In the genomic region with DNA sequence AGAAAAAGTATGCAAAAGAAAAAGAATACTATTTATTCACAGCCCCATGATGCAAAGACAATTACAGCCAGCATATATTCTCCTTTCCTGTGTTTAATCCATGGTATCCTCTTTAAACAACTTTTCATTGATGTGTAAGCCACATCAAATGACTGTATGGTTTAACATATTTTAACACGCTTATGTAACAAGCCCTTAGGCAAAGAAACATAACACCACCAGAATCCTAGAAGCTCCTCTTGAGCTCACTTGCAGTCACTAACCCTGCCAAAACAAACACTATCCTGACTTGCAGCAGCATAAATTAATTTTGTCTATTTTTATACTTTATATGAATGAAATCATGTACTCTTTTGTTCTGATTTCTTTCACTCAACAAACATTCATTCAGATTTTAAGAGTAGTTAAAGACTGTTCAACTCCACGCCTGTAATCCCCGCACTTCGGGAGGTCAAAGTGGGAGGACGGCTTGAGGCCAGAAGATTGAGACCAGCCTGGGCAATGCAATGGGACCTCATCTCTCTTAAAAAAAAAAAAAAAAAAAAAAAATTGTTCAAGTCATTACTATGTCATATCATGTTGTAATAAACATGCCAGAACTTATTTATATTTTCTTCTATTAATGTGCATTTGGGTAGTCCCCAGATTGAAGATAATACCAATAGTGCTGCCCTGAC, we compare ENCODE assay signal across 2 cellular contexts.
TF ChIP-seq lines count a peak whose summit lies in the region.

No MANE protein-coding gene starts in this region.

TF ChIP-seq in HEK293, 187 proteins besides CTCF, POLR2A, EP300 and RAD21 (continued from another document and continues in another):
- TF ChIP-seq, protein P1, sequence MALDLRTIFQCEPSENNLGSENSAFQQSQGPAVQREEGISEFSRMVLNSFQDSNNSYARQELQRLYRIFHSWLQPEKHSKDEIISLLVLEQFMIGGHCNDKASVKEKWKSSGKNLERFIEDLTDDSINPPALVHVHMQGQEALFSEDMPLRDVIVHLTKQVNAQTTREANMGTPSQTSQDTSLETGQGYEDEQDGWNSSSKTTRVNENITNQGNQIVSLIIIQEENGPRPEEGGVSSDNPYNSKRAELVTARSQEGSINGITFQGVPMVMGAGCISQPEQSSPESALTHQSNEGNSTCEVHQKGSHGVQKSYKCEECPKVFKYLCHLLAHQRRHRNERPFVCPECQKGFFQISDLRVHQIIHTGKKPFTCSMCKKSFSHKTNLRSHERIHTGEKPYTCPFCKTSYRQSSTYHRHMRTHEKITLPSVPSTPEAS (tag by site-specific recombination; IDR thresholded peaks at IDR 0.05) = peak; percentile 83
- TF ChIP-seq BCL11A (tag by site-specific recombination; IDR thresholded peaks at IDR 0.05; ENCODE audit: low read depth) (peak; percentile 76; the same call in 1 of the 2 replicates), ZNF366 (tag by site-specific recombination; conservative IDR thresholded peaks at IDR 0.05) (peak; percentile 85), ZNF24 (tag by site-specific recombination; IDR thresholded peaks at IDR 0.05) (peak; percentile 48; the same call in 1 of the 2 replicates), ZNF2 (tag by site-specific recombination; IDR thresholded peaks at IDR 0.05) (0 out of 2 replicates have a peak, but pooled peaks have one; percentile 55), ZNF830 (tag by site-specific recombination; IDR thresholded peaks at IDR 0.05; ENCODE audit: low read depth) (no peak), ZSCAN16 (tag by site-specific recombination; IDR thresholded peaks at IDR 0.05) (no peak)
- TF ChIP-seq, protein P2, sequence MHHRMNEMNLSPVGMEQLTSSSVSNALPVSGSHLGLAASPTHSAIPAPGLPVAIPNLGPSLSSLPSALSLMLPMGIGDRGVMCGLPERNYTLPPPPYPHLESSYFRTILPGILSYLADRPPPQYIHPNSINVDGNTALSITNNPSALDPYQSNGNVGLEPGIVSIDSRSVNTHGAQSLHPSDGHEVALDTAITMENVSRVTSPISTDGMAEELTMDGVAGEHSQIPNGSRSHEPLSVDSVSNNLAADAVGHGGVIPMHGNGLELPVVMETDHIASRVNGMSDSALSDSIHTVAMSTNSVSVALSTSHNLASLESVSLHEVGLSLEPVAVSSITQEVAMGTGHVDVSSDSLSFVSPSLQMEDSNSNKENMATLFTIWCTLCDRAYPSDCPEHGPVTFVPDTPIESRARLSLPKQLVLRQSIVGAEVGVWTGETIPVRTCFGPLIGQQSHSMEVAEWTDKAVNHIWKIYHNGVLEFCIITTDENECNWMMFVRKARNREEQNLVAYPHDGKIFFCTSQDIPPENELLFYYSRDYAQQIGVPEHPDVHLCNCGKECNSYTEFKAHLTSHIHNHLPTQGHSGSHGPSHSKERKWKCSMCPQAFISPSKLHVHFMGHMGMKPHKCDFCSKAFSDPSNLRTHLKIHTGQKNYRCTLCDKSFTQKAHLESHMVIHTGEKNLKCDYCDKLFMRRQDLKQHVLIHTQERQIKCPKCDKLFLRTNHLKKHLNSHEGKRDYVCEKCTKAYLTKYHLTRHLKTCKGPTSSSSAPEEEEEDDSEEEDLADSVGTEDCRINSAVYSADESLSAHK (tag by site-specific recombination; IDR thresholded peaks at IDR 0.05) = peak; percentile 59; the same call in 1 of the 2 replicates
- TF ChIP-seq, protein P3, sequence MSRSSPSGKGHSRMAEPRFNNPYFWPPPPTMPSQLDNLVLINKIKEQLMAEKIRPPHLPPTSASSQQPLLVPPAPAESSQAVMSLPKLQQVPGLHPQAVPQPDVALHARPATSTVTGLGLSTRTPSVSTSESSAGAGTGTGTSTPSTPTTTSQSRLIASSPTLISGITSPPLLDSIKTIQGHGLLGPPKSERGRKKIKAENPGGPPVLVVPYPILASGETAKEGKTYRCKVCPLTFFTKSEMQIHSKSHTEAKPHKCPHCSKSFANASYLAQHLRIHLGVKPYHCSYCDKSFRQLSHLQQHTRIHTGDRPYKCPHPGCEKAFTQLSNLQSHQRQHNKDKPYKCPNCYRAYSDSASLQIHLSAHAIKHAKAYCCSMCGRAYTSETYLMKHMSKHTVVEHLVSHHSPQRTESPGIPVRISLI (tag by site-specific recombination; IDR thresholded peaks at IDR 0.05) = peak; percentile 81
- TF ChIP-seq, protein P4, sequence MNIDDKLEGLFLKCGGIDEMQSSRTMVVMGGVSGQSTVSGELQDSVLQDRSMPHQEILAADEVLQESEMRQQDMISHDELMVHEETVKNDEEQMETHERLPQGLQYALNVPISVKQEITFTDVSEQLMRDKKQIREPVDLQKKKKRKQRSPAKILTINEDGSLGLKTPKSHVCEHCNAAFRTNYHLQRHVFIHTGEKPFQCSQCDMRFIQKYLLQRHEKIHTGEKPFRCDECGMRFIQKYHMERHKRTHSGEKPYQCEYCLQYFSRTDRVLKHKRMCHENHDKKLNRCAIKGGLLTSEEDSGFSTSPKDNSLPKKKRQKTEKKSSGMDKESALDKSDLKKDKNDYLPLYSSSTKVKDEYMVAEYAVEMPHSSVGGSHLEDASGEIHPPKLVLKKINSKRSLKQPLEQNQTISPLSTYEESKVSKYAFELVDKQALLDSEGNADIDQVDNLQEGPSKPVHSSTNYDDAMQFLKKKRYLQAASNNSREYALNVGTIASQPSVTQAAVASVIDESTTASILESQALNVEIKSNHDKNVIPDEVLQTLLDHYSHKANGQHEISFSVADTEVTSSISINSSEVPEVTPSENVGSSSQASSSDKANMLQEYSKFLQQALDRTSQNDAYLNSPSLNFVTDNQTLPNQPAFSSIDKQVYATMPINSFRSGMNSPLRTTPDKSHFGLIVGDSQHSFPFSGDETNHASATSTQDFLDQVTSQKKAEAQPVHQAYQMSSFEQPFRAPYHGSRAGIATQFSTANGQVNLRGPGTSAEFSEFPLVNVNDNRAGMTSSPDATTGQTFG (tag by site-specific recombination; IDR thresholded peaks at IDR 0.05; ENCODE audit: borderline replicate concordance) = no peak

TF ChIP-seq in GM23338, 12 proteins besides CTCF, POLR2A, EP300 and RAD21 (continued from another document):
- TF ChIP-seq, protein P5, sequence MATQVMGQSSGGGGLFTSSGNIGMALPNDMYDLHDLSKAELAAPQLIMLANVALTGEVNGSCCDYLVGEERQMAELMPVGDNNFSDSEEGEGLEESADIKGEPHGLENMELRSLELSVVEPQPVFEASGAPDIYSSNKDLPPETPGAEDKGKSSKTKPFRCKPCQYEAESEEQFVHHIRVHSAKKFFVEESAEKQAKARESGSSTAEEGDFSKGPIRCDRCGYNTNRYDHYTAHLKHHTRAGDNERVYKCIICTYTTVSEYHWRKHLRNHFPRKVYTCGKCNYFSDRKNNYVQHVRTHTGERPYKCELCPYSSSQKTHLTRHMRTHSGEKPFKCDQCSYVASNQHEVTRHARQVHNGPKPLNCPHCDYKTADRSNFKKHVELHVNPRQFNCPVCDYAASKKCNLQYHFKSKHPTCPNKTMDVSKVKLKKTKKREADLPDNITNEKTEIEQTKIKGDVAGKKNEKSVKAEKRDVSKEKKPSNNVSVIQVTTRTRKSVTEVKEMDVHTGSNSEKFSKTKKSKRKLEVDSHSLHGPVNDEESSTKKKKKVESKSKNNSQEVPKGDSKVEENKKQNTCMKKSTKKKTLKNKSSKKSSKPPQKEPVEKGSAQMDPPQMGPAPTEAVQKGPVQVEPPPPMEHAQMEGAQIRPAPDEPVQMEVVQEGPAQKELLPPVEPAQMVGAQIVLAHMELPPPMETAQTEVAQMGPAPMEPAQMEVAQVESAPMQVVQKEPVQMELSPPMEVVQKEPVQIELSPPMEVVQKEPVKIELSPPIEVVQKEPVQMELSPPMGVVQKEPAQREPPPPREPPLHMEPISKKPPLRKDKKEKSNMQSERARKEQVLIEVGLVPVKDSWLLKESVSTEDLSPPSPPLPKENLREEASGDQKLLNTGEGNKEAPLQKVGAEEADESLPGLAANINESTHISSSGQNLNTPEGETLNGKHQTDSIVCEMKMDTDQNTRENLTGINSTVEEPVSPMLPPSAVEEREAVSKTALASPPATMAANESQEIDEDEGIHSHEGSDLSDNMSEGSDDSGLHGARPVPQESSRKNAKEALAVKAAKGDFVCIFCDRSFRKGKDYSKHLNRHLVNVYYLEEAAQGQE (IDR thresholded peaks at IDR 0.05; ENCODE audit: unreplicated experiment) = no peak
